In genomic region chr14:64702493-64703392, GRCh38 we compare ENCODE assay signal across 9 cellular contexts. TPM values are rescaled to one million over a fixed set of nuclear protein-coding genes. Genes with fewer than 3 reads are reported as not detected.
DNase-seq lines count a peak whose midpoint lies in the region; ATAC-seq and TF ChIP-seq lines count a peak whose summit lies in the region.
"Had no signal": no experiment of that assay in that cellular context is flagged by ENCODE, and none has a peak within 500 bp of the region (broad histone marks: within the 10 kb centered on the region; RNA-seq: fewer than 3 reads in every experiment).

No MANE protein-coding gene starts in this region.

- no peaks in the 10 kb centered on the region for H3K27me3 ChIP-seq in layer of hippocampus (ENCODE audit: control insufficient read depth, insufficient read depth, low read length)

- ATAC-seq in activated T-helper 17 cell treated with anti-CD3 and anti-CD28 coated beads, Interleukin-2, amount 50 U/mL, for 72 hours (replicated peaks), result no peak
- no peak for ATAC-seq in GM21526 (IDR thresholded peaks at IDR 0.05; ENCODE audit: low FRiP score, unreplicated experiment)
- ATAC-seq: activated CD4-positive, CD25-positive, alpha-beta regulatory T cell treated with anti-CD3 and anti-CD28 coated beads, Interleukin-2, amount 50 U/mL, for 24 hours had no signal

- peak overlapping the region; percentile 18 for H3K27ac Mint-ChIP-seq in activated T-helper 17 cell treated with anti-CD3 and anti-CD28 coated beads, Interleukin-2, amount 50 U/mL, for 72 hours
- H3K27ac Mint-ChIP-seq in type B pancreatic cell (peak overlapping the region; percentile 83), HFFc6 (no peak overlapping the region)

- TF ChIP-seq CTCF in type B pancreatic cell (conservative IDR thresholded peaks at IDR 0.05), result no peak
- TF ChIP-seq CTCF in HFFc6 (IDR thresholded peaks at IDR 0.05), result no peak

- peak overlapping the region; percentile 19 for H3K27ac ChIP-seq in layer of hippocampus (ENCODE audit: low read depth, low read length)

- peak; percentile 20 for DNase-seq in activated gamma-delta T cell treated with Interleukin-2 at 50 U/mL for 16 hours
- no peak for DNase-seq in activated gamma-delta T cell (lab: John Stamatoyannopoulos, UW)
- DNase-seq in type B pancreatic cell (ENCODE audit: extremely low spot score, unreplicated experiment), result no peak
- no peak for DNase-seq in HFFc6
- DNase-seq in NCI-H1694 treated with DMSO at 0.1 percent for 48 hours (lab: John Stamatoyannopoulos, UW), result no peak

- H3K4me1 Mint-ChIP-seq in activated T-helper 17 cell treated with anti-CD3 and anti-CD28 coated beads, Interleukin-2, amount 50 U/mL, for 72 hours, result peaks cover 39% of the 10 kb centered on the region
- peaks cover 50% of the 10 kb centered on the region for H3K4me1 Mint-ChIP-seq in type B pancreatic cell (ENCODE audit: unreplicated experiment)
- peaks cover 26% of the 10 kb centered on the region for H3K4me1 Mint-ChIP-seq in HFFc6 (ENCODE audit: low read depth)

- no peaks in the 10 kb centered on the region for H3K9me3 Mint-ChIP-seq in activated T-helper 17 cell treated with anti-CD3 and anti-CD28 coated beads, Interleukin-2, amount 50 U/mL, for 72 hours
- H3K9me3 Mint-ChIP-seq in type B pancreatic cell, result no peaks in the 10 kb centered on the region
- H3K9me3 Mint-ChIP-seq in HFFc6, result no peaks in the 10 kb centered on the region

- H3K36me3 Mint-ChIP-seq in activated T-helper 17 cell treated with anti-CD3 and anti-CD28 coated beads, Interleukin-2, amount 50 U/mL, for 72 hours (ENCODE audit: low read depth), result no peaks in the 10 kb centered on the region
- H3K36me3 Mint-ChIP-seq in type B pancreatic cell (peaks cover 3% of the 10 kb centered on the region), HFFc6 (ENCODE audit: low read depth) (no peaks in the 10 kb centered on the region)

- peak overlapping the region; percentile 85 for H3K4me3 Mint-ChIP-seq in activated T-helper 17 cell treated with anti-CD3 and anti-CD28 coated beads, Interleukin-2, amount 50 U/mL, for 72 hours
- H3K4me3 Mint-ChIP-seq in type B pancreatic cell (peak overlapping the region; percentile 92), HFFc6 (no peak overlapping the region)

- H3K27me3 Mint-ChIP-seq in activated T-helper 17 cell treated with anti-CD3 and anti-CD28 coated beads, Interleukin-2, amount 50 U/mL, for 72 hours, result no peaks in the 10 kb centered on the region
- H3K27me3 Mint-ChIP-seq in type B pancreatic cell (peaks cover 20% of the 10 kb centered on the region), HFFc6 (ENCODE audit: insufficient read depth) (peaks cover 27% of the 10 kb centered on the region)

RNA-seq across cellular contexts. Expression of gene PLEKHG3, which starts 1.5 kb away (rescaled TPM):
- 10 to 100 TPM; 17.2 to 19.2 TPM for total RNA-seq in activated T-helper 17 cell treated with anti-CD3 and anti-CD28 coated beads, Interleukin-2, amount 50 U/mL, for 72 hours
- total RNA-seq in type B pancreatic cell (ENCODE audit: low replicate concordance), result 64.7 and 83.9 TPM in 2 replicates
- total RNA-seq in HFFc6 (2021; fragmentation: NEBNext Ultra II Directional; extraction: Animal tissue kit (Norgen Biotek cat#: 25700)), result 10 to 100 TPM in 3 of 6 experiments, 1 to 10 TPM in 3; 6.0 to 11.7 (median 9.2) TPM
